ENCODE assay signal across 16 cellular contexts in the genomic region with DNA sequence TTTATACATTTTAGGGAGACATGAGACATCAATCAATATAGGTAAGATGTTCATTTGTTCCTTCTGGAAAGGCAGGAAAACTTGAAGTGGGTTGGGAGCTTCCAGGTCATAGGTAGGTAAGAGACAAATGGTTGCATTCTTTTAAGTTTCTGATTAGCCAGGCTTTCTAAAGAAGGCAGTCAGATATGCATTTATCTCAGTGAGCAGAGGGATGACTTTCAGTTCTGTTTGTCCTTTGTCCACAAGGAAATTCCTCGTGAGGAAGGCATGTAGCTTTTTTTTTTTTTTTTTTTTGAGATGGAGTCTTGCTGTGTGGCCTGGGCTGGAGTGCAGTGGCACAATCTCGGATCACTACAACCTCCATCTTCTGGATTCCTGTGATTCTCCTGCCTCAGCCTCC.
"Had no signal": no experiment of that assay in that cellular context is flagged by ENCODE, and none has a peak within 500 bp of the region (broad histone marks: within the 10 kb centered on the region; RNA-seq: fewer than 3 reads in every experiment).

No MANE protein-coding gene starts in this region.

- H3K9me3 Mint-ChIP-seq: dendritic cell treated with granulocyte-macrophage colony-stimulating factor and Interleukin-4, amounts not matched to agents 40 ng/mL and 50 ng/mL, for 4 days; effector memory CD8-positive, alpha-beta T cell had no signal

- H3K4me1 ChIP-seq: right atrium auricular region had no signal

- H3K27me3 Mint-ChIP-seq: dendritic cell treated with granulocyte-macrophage colony-stimulating factor and Interleukin-4, amounts not matched to agents 40 ng/mL and 50 ng/mL, for 4 days; effector memory CD8-positive, alpha-beta T cell; naive thymus-derived CD8-positive, alpha-beta T cell had no signal

- ATAC-seq: effector memory CD8-positive, alpha-beta T cell; foreskin keratinocyte; left lobe of liver; mucosa of descending colon; naive thymus-derived CD8-positive, alpha-beta T cell had no signal

- H3K27ac Mint-ChIP-seq: dendritic cell treated with granulocyte-macrophage colony-stimulating factor and Interleukin-4, amounts not matched to agents 40 ng/mL and 50 ng/mL, for 4 days; naive thymus-derived CD8-positive, alpha-beta T cell had no signal

- H3K9me3 ChIP-seq: mucosa of descending colon, neutrophil, right atrium auricular region had no signal

- H3K27ac ChIP-seq: foreskin keratinocyte, neutrophil, right atrium auricular region had no signal

- H3K36me3 Mint-ChIP-seq: naive thymus-derived CD8-positive, alpha-beta T cell had no signal

- DNase-seq: effector memory CD8-positive, alpha-beta T cell; foreskin keratinocyte; head of caudate nucleus; hippocampal formation; kidney glomerular epithelial cell; mammary epithelial cell; mucosa of descending colon; naive thymus-derived CD8-positive, alpha-beta T cell; posterior cingulate gyrus; stimulated activated CD4-positive, alpha-beta T cell treated with anti-CD3 and anti-CD28 coated beads, Interleukin-2, amount 100 ng/mL, for 48 hours; stimulated activated naive CD4-positive, alpha-beta T cell treated with Interleukin-2 at 50 U/mL for 16 hours had no signal

- H3K4me3 ChIP-seq: mucosa of descending colon, right atrium auricular region, smooth muscle cell had no signal

- H3K36me3 ChIP-seq: neutrophil, right atrium auricular region had no signal

- H3K27me3 ChIP-seq: foreskin keratinocyte, neutrophil, right atrium auricular region had no signal

- H3K4me3 Mint-ChIP-seq: dendritic cell treated with granulocyte-macrophage colony-stimulating factor and Interleukin-4, amounts not matched to agents 40 ng/mL and 50 ng/mL, for 4 days; effector memory CD8-positive, alpha-beta T cell; naive thymus-derived CD8-positive, alpha-beta T cell had no signal
